ENCODE assay signal across 9 cellular contexts in the genomic region with DNA sequence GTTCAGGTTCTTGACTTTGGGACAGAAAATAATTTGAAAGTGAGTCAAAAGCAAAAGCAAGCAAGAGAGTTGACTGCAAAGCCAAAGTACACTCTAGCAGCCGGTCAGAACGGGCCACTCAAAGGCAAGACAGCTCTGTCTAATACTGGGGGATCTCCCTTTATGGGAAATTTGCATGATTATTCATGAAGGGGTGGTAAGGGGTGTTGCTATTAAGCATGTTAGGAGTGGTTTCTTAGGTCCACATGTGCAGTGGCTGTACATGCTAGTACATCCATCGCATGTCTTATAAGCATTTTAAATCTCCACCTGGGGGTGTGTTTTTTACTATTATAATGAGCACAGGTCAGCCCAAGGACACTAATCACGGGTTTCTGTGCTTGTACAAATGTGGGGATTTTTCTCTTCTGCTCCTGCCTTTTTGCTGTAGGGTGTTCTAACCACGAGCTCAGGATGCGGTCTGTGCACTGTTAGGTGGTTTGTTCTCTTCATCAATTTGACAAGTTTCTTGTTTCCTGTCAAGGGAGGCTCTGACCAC.
DNase-seq lines count a peak whose midpoint lies in the region; ATAC-seq lines count a peak whose summit lies in the region.
"Had no signal": no experiment of that assay in that cellular context is flagged by ENCODE, and none has a peak within 500 bp of the region (broad histone marks: within the 10 kb centered on the region; RNA-seq: fewer than 3 reads in every experiment).

No MANE protein-coding gene starts in this region.

- peaks cover 31 to 79% (median 56%) of the 10 kb centered on the region in 4 donors for H3K4me1 Mint-ChIP-seq in naive thymus-derived CD8-positive, alpha-beta T cell

- DNase-seq in activated CD8-positive, alpha-beta memory T cell treated with anti-CD3 and anti-CD28 coated beads for 24 hours, result peak; percentile 72
- DNase-seq in naive thymus-derived CD8-positive, alpha-beta T cell, result peak in 9 of 10 donors; percentile 27 to 88 (median 75)
- no peak for DNase-seq in caudate nucleus (lab: John Stamatoyannopoulos, UW)
- no peak for DNase-seq in cortex of kidney (lab: John Stamatoyannopoulos, UW)
- no peak for DNase-seq in HCEC 1CT
- DNase-seq in H4 (ENCODE audit: low spot score), result no peak
- DNase-seq: SHP77 had no signal

- POLR2A ChIA-PET in naive thymus-derived CD8-positive, alpha-beta T cell (lab: Charles Lee), result interaction anchor here (0.9 to 2.7 kb wide), 5 partner anchors 35 to 507 kb away, joined by 3 to 8 read pairs (median 3); a partner anchor contains a TSS

- peak; percentile 69 for ATAC-seq in GM18508 (IDR thresholded peaks at IDR 0.05; ENCODE audit: insufficient read depth, unreplicated experiment)
- peak; percentile 91 for ATAC-seq in HG02981 (IDR thresholded peaks at IDR 0.05; ENCODE audit: unreplicated experiment)
- ATAC-seq in naive thymus-derived CD8-positive, alpha-beta T cell, result peak; percentile 91 to 96

- no peak overlapping the region for H3K27ac ChIP-seq in caudate nucleus (ENCODE audit: low read depth, low read length)

- H3K4me3 Mint-ChIP-seq in naive thymus-derived CD8-positive, alpha-beta T cell, result peak overlapping the region; percentile 3 to 80 (median 58)

- no peaks in the 10 kb centered on the region for H3K27me3 Mint-ChIP-seq in naive thymus-derived CD8-positive, alpha-beta T cell

- H3K27ac Mint-ChIP-seq in naive thymus-derived CD8-positive, alpha-beta T cell, result peak overlapping the region; percentile 0 to 94 (median 82)

- peaks cover 0 to 29% (median 9%) of the 10 kb centered on the region in 9 donors for H3K9me3 Mint-ChIP-seq in naive thymus-derived CD8-positive, alpha-beta T cell

- H3K36me3 Mint-ChIP-seq in naive thymus-derived CD8-positive, alpha-beta T cell, result peaks cover 0 to 25% (median 9%) of the 10 kb centered on the region in 3 donors

Comparison
In these comparisons a context has a peak if more than half of its experiments do, and no peak if none do; other contexts are left out.
1. DNase-seq: peak in activated CD8-positive, alpha-beta memory T cell treated with anti-CD3 and anti-CD28 coated beads for 24 hours (single experiment) and naive thymus-derived CD8-positive, alpha-beta T cell (9 of 10); none in caudate nucleus (0 of 61), cortex of kidney (single experiment), HCEC 1CT (single experiment) and H4 (single experiment).
2. Peak in every context shown above with its lines, with median percentiles within 50 percentile points of each other: ATAC-seq.